In the genomic region with DNA sequence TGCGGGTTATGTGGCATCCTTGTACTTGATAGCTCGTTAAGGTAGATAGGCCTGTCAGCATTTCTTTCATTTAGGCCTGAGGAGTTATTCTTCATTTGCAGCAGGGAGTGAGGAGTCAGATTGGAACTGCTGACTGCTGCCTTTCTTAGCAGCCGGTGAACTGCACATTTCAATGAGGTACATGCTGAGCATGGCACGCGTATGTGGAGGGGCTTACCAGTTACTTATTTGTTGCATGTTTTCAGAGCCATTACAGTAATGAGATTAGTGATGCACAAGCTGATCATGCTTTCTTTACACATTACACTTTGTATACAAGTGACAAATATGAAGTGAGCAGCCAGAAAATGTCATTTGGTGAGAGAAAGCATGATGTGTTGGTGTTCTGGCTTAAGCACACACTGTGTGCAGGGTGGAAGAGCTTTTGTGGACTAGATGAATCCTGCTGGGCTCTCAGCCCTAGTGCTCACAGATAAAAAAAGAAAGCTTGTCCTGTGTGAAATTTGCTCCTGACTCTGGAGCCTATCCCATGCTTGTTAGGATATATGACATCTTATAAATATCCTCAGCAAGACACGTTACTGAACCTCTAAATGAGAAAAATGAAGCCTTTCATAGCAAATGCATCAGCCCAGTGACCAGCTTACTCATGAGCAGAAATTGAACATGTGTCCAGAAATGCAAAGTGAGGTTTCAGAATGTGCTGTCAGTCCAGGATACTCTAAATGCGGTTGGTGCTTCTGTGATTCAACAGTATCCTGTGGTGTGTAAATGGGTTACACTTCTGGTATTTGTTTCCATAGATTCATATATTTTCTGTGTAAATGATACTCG, we compare ENCODE assay signal across 20 cellular contexts.
DNase-seq lines count a peak whose midpoint lies in the region; ATAC-seq and TF ChIP-seq lines count a peak whose summit lies in the region.
"Had no signal": no experiment of that assay in that cellular context is flagged by ENCODE, and none has a peak within 500 bp of the region (broad histone marks: within the 10 kb centered on the region; RNA-seq: fewer than 3 reads in every experiment).

No MANE protein-coding gene starts in this region.

- TF ChIP-seq EP300 in suprapubic skin (IDR thresholded peaks at IDR 0.05), result no peak

- H3K4me3 ChIP-seq in suprapubic skin, result no peak overlapping the region

- no peaks in the 10 kb centered on the region for H3K36me3 Mint-ChIP-seq in activated T-cell treated with anti-CD3 and anti-CD28 coated beads, Interleukin-2, amount 50 U/mL, for 72 hours (ENCODE audit: insufficient read depth in 2 of 2)
- H3K36me3 Mint-ChIP-seq: activated naive CD8-positive, alpha-beta T cell treated with anti-CD3 and anti-CD28 coated beads for 36 hours; IgD-negative memory B cell had no signal

- no peak overlapping the region for H3K4me3 Mint-ChIP-seq in activated T-cell treated with anti-CD3 and anti-CD28 coated beads, Interleukin-2, amount 50 U/mL, for 72 hours
- no peak overlapping the region for H3K4me3 Mint-ChIP-seq in stimulated activated naive CD8-positive, alpha-beta T cell treated with anti-CD3 and anti-CD28 coated beads, Interleukin-15, amount 100 ng/mL, for 72 hours
- H3K4me3 Mint-ChIP-seq: activated naive CD8-positive, alpha-beta T cell treated with anti-CD3 and anti-CD28 coated beads for 36 hours; effector memory CD8-positive, alpha-beta T cell; IgD-negative memory B cell had no signal

- no peak overlapping the region for H3K27ac ChIP-seq in suprapubic skin

- ATAC-seq in GM18519 (IDR thresholded peaks at IDR 0.05; ENCODE audit: low FRiP score, unreplicated experiment) (peak; percentile 97), GM21390 (IDR thresholded peaks at IDR 0.05; ENCODE audit: unreplicated experiment) (peak; percentile 77), HG03025 (IDR thresholded peaks at IDR 0.05; ENCODE audit: low FRiP score, unreplicated experiment) (peak; percentile 94)
- no peak for ATAC-seq in activated T-cell treated with anti-CD3 and anti-CD28 coated beads, Interleukin-2, amount 50 U/mL, for 72 hours (replicated peaks in 1 of 2)
- no peak for ATAC-seq in stimulated activated naive CD8-positive, alpha-beta T cell treated with anti-CD3 and anti-CD28 coated beads, Interleukin-15, amount 100 ng/mL, for 72 hours
- ATAC-seq: effector memory CD8-positive, alpha-beta T cell had no signal

- no peak for TF ChIP-seq CTCF in suprapubic skin (IDR thresholded peaks at IDR 0.05)

- no peaks in the 10 kb centered on the region for H3K27me3 Mint-ChIP-seq in activated T-cell treated with anti-CD3 and anti-CD28 coated beads, Interleukin-2, amount 50 U/mL, for 72 hours (ENCODE audit: low read depth)
- no peaks in the 10 kb centered on the region for H3K27me3 Mint-ChIP-seq in stimulated activated naive CD8-positive, alpha-beta T cell treated with anti-CD3 and anti-CD28 coated beads, Interleukin-15, amount 100 ng/mL, for 72 hours
- H3K27me3 Mint-ChIP-seq: activated naive CD8-positive, alpha-beta T cell treated with anti-CD3 and anti-CD28 coated beads for 36 hours; effector memory CD8-positive, alpha-beta T cell; IgD-negative memory B cell; progenitor cell of endocrine pancreas had no signal

- H3K9me3 Mint-ChIP-seq in activated T-cell treated with anti-CD3 and anti-CD28 coated beads, Interleukin-2, amount 50 U/mL, for 72 hours, result peaks cover 0 to 2% of the 10 kb centered on the region in 2 donors
- H3K9me3 Mint-ChIP-seq in stimulated activated naive CD8-positive, alpha-beta T cell treated with anti-CD3 and anti-CD28 coated beads, Interleukin-15, amount 100 ng/mL, for 72 hours, result peaks cover 4% of the 10 kb centered on the region in 2 donors
- H3K9me3 Mint-ChIP-seq: activated naive CD8-positive, alpha-beta T cell treated with anti-CD3 and anti-CD28 coated beads for 36 hours had no signal

- no peaks in the 10 kb centered on the region for H3K4me1 ChIP-seq in suprapubic skin
- H3K4me1 ChIP-seq: BE2C had no signal

- H3K27ac Mint-ChIP-seq in activated T-cell treated with anti-CD3 and anti-CD28 coated beads, Interleukin-2, amount 50 U/mL, for 72 hours, result no peak overlapping the region
- no peak overlapping the region for H3K27ac Mint-ChIP-seq in stimulated activated naive CD8-positive, alpha-beta T cell treated with anti-CD3 and anti-CD28 coated beads, Interleukin-15, amount 100 ng/mL, for 72 hours
- H3K27ac Mint-ChIP-seq: activated naive CD8-positive, alpha-beta T cell treated with anti-CD3 and anti-CD28 coated beads for 36 hours; effector memory CD8-positive, alpha-beta T cell; IgD-negative memory B cell; progenitor cell of endocrine pancreas had no signal

- TF ChIP-seq POLR2A in suprapubic skin (IDR thresholded peaks at IDR 0.05), result no peak

- H3K27me3 ChIP-seq in suprapubic skin, result no peaks in the 10 kb centered on the region
- H3K27me3 ChIP-seq: BE2C had no signal

- WGBS in suprapubic skin, result 92% methylated on average over 8 of the region's 8 CpGs

- H3K4me1 Mint-ChIP-seq in activated T-cell treated with anti-CD3 and anti-CD28 coated beads, Interleukin-2, amount 50 U/mL, for 72 hours (ENCODE audit: low read depth), result no peaks in the 10 kb centered on the region
- H3K4me1 Mint-ChIP-seq in stimulated activated naive CD8-positive, alpha-beta T cell treated with anti-CD3 and anti-CD28 coated beads, Interleukin-15, amount 100 ng/mL, for 72 hours, result no peaks in the 10 kb centered on the region
- H3K4me1 Mint-ChIP-seq: activated naive CD8-positive, alpha-beta T cell treated with anti-CD3 and anti-CD28 coated beads for 36 hours; IgD-negative memory B cell had no signal

- peak; percentile 45 for DNase-seq in SK-N-DZ (ENCODE audit: low spot score)
- DNase-seq in NCI-H446 (lab: John Stamatoyannopoulos, UW), result no peak
- no peak for DNase-seq in activated T-cell treated with anti-CD3 and anti-CD28 coated beads, Interleukin-2, amount 50 U/mL, for 72 hours
- no peak for DNase-seq in stimulated activated naive CD8-positive, alpha-beta T cell treated with anti-CD3 and anti-CD28 coated beads, Interleukin-15, amount 100 ng/mL, for 72 hours
- DNase-seq in suprapubic skin (ENCODE audit: low spot score in 2 of 2), result no peak
- DNase-seq: activated CD4-positive, alpha-beta T cell treated with anti-CD3 and anti-CD28 coated beads for 4 hours; activated naive CD8-positive, alpha-beta T cell treated with anti-CD3 and anti-CD28 coated beads for 36 hours; activated T-cell treated with anti-CD3 and anti-CD28 coated beads, Interleukin-2, amount 50 U/mL, for 1 hour; BE2C; caudate nucleus; DMS153; effector memory CD8-positive, alpha-beta T cell; SHP77 treated with DMSO at 0.1 percent for 48 hours; stimulated activated CD4-positive, alpha-beta T cell treated with anti-CD3 and anti-CD28 coated beads, Interleukin-15, amount 100 ng/mL, for 24 hours; T-helper 9 cell had no signal

- no peaks in the 10 kb centered on the region for H3K36me3 ChIP-seq in suprapubic skin
- H3K36me3 ChIP-seq: BE2C had no signal

- no peaks in the 10 kb centered on the region for H3K9me3 ChIP-seq in suprapubic skin
- H3K9me3 ChIP-seq: BE2C had no signal

Comparison
In these comparisons a context has a peak if more than half of its experiments do, and no peak if none do; other contexts are left out.
1. ATAC-seq: peak in GM18519 (single experiment), GM21390 (single experiment) and HG03025 (single experiment); none in activated T-cell treated with anti-CD3 and anti-CD28 coated beads, Interleukin-2, amount 50 U/mL, for 72 hours (0 of 2) and stimulated activated naive CD8-positive, alpha-beta T cell treated with anti-CD3 and anti-CD28 coated beads, Interleukin-15, amount 100 ng/mL, for 72 hours (single experiment).